In the genomic region with DNA sequence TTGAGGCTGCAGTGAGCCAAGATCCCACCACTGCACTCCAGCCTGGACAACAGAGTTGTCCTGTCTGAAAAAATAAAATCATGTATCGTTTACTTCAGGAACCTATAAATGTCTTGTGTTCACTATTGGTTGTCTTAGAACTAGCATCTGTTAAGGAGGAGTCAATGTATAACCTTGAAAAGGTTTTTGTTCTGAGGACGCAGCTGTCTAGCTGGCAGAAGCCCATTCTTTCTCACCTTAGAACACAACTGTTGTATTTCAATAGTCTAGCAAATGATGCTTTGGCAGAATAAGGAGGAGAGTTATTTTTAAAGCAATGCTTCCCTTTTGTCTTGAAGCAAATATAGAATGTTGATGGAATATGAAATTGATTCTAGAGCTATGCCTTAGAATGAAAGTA, we compare ENCODE assay signal across 25 cellular contexts.
"Had no signal": no experiment of that assay in that cellular context is flagged by ENCODE, and none has a peak within 500 bp of the region (broad histone marks: within the 10 kb centered on the region; RNA-seq: fewer than 3 reads in every experiment).

No MANE protein-coding gene starts in this region.

- H3K27me3 Mint-ChIP-seq: naive thymus-derived CD8-positive, alpha-beta T cell; stimulated activated memory B cell treated with anti-CD40 and anti-IgM and Interleukin-4, amounts not matched to agents 10 μg/mL and 1 μg/mL and 100 μg/mL, for 72 hours; stimulated activated naive CD8-positive, alpha-beta T cell treated with anti-CD3 and anti-CD28 coated beads, Interleukin-15, amount 100 ng/mL, for 72 hours; type B pancreatic cell had no signal

- H3K27ac Mint-ChIP-seq: naive thymus-derived CD8-positive, alpha-beta T cell; natural killer cell treated with Interleukin-12 subunit alpha and Interleukin-12 subunit beta and Interleukin-15 and Interleukin-18, amount 100 ng/mL, for 72 hours; neural progenitor cell; stimulated activated memory B cell treated with anti-CD40 and anti-IgM and Interleukin-4, amounts not matched to agents 10 μg/mL and 1 μg/mL and 100 μg/mL, for 72 hours; stimulated activated naive CD8-positive, alpha-beta T cell treated with anti-CD3 and anti-CD28 coated beads, Interleukin-15, amount 100 ng/mL, for 72 hours; type B pancreatic cell had no signal

- H3K36me3 Mint-ChIP-seq: natural killer cell treated with Interleukin-12 subunit alpha and Interleukin-12 subunit beta and Interleukin-15 and Interleukin-18, amount 100 ng/mL, for 72 hours had no signal

- H3K4me3 Mint-ChIP-seq: naive thymus-derived CD8-positive, alpha-beta T cell; natural killer cell treated with Interleukin-12 subunit alpha and Interleukin-12 subunit beta and Interleukin-15 and Interleukin-18, amount 100 ng/mL, for 72 hours; neural progenitor cell; stimulated activated memory B cell treated with anti-CD40 and anti-IgM and Interleukin-4, amounts not matched to agents 10 μg/mL and 1 μg/mL and 100 μg/mL, for 72 hours; stimulated activated naive CD8-positive, alpha-beta T cell treated with anti-CD3 and anti-CD28 coated beads, Interleukin-15, amount 100 ng/mL, for 72 hours; type B pancreatic cell had no signal

- H3K9me3 Mint-ChIP-seq: natural killer cell treated with Interleukin-12 subunit alpha and Interleukin-12 subunit beta and Interleukin-15 and Interleukin-18, amount 100 ng/mL, for 72 hours; stimulated activated naive CD8-positive, alpha-beta T cell treated with anti-CD3 and anti-CD28 coated beads, Interleukin-15, amount 100 ng/mL, for 72 hours had no signal

- ATAC-seq: naive thymus-derived CD8-positive, alpha-beta T cell; natural killer cell treated with Interleukin-12 subunit alpha and Interleukin-12 subunit beta and Interleukin-15 and Interleukin-18, amount 100 ng/mL, for 72 hours; sciatic nerve; stimulated activated memory B cell treated with anti-CD40 and anti-IgM and Interleukin-4, amounts not matched to agents 10 μg/mL and 1 μg/mL and 100 μg/mL, for 72 hours; stimulated activated naive CD8-positive, alpha-beta T cell treated with anti-CD3 and anti-CD28 coated beads, Interleukin-15, amount 100 ng/mL, for 72 hours; stimulated activated naive CD8-positive, alpha-beta T cell treated with anti-CD3 and anti-CD28 coated beads, Interleukin-15, Interleukin-2, amounts not matched to agents 100 U/mL and 50 U/mL, for 24 hours; upper lobe of right lung had no signal

- DNase-seq: naive thymus-derived CD8-positive, alpha-beta T cell; occipital lobe; ovary; posterior cingulate gyrus; retina; spleen; stimulated activated CD4-positive, alpha-beta T cell treated with anti-CD3 and anti-CD28 coated beads, Interleukin-12 subunit alpha, Interleukin-12 subunit beta, amount 100 ng/mL, for 4 hours; stimulated activated CD4-positive, alpha-beta T cell treated with anti-CD3 and anti-CD28 coated beads, Interleukin-1b, Interleukin-23, amount 100 ng/mL, for 48 hours; stimulated activated CD4-positive, alpha-beta T cell treated with anti-CD3 and anti-CD28 coated beads, Interleukin-4, amount 100 ng/mL, for 1 hour; stimulated activated CD4-positive, alpha-beta T cell treated with anti-CD3 and anti-CD28 coated beads, Interleukin-4, amount 100 ng/mL, for 4 hours; stimulated activated CD8-positive, alpha-beta memory T cell treated with anti-CD3 and anti-CD28 coated beads, Interleukin-4, amount 100 ng/mL, for 48 hours; stimulated activated naive CD4-positive, alpha-beta T cell; stimulated activated naive CD8-positive, alpha-beta T cell treated with anti-CD3 and anti-CD28 coated beads, Interleukin-15, amount 100 ng/mL, for 72 hours; stimulated activated naive CD8-positive, alpha-beta T cell treated with anti-CD3 and anti-CD28 coated beads, Interleukin-15, Interleukin-2, amounts not matched to agents 100 U/mL and 50 U/mL, for 24 hours; substantia nigra; testis; tibial artery; transverse colon; upper lobe of right lung; uterus had no signal
